In genomic region chr13:25648996-25649633, GRCh38 we compare ENCODE assay signal across 23 cellular contexts.
"Had no signal": no experiment of that assay in that cellular context is flagged by ENCODE, and none has a peak within 500 bp of the region (broad histone marks: within the 10 kb centered on the region; RNA-seq: fewer than 3 reads in every experiment).

No MANE protein-coding gene starts in this region.

- H3K9me3 ChIP-seq: psoas muscle had no signal

- ATAC-seq: activated CD4-positive, alpha-beta T cell treated with anti-CD3 and anti-CD28 coated beads for 36 hours; activated CD8-positive, alpha-beta T cell treated with anti-CD3 and anti-CD28 coated beads for 36 hours; foreskin keratinocyte; left colon; psoas muscle; right cardiac atrium; stimulated activated naive CD8-positive, alpha-beta T cell treated with anti-CD3 and anti-CD28 coated beads, Interleukin-15, amount 100 ng/mL, for 72 hours; WTC11 had no signal

- H3K4me3 Mint-ChIP-seq: activated CD4-positive, alpha-beta T cell treated with anti-CD3 and anti-CD28 coated beads for 36 hours; activated CD8-positive, alpha-beta T cell treated with anti-CD3 and anti-CD28 coated beads for 36 hours; activated naive CD4-positive, alpha-beta T cell treated with anti-CD3 and anti-CD28 coated beads for 36 hours; activated T-cell treated with anti-CD3 and anti-CD28 coated beads, Interleukin-2, amount 50 U/mL, for 24 hours; nephron; stimulated activated naive CD8-positive, alpha-beta T cell treated with anti-CD3 and anti-CD28 coated beads, Interleukin-15, amount 100 ng/mL, for 72 hours; WTC11 had no signal

- H3K4me1 Mint-ChIP-seq: activated CD4-positive, alpha-beta T cell treated with anti-CD3 and anti-CD28 coated beads for 36 hours; nephron; stimulated activated naive CD8-positive, alpha-beta T cell treated with anti-CD3 and anti-CD28 coated beads, Interleukin-15, amount 100 ng/mL, for 72 hours had no signal

- H3K36me3 ChIP-seq: brain microvascular endothelial cell, lower lobe of right lung, upper lobe of left lung had no signal

- DNase-seq: activated CD4-positive, alpha-beta T cell treated with anti-CD3 and anti-CD28 coated beads for 36 hours; activated CD8-positive, alpha-beta T cell treated with anti-CD3 and anti-CD28 coated beads for 36 hours; activated naive CD4-positive, alpha-beta T cell treated with anti-CD3 and anti-CD28 coated beads for 36 hours; activated T-cell treated with anti-CD3 and anti-CD28 coated beads, Interleukin-2, amount 50 U/mL, for 24 hours; aorta; brain microvascular endothelial cell; central memory CD4-positive, alpha-beta T cell; dorsolateral prefrontal cortex; foreskin keratinocyte; glutamatergic neuron; hippocampal formation; left colon; lower lobe of right lung; psoas muscle; right cardiac atrium; small intestine; stimulated activated CD4-positive, alpha-beta T cell treated with anti-CD3 and anti-CD28 coated beads, Interleukin-15, amount 100 ng/mL, for 24 hours; stimulated activated CD4-positive, alpha-beta T cell treated with anti-CD3 and anti-CD28 coated beads, Interleukin-2, amount 100 ng/mL, for 48 hours; stimulated activated naive CD8-positive, alpha-beta T cell treated with anti-CD3 and anti-CD28 coated beads, Interleukin-15, amount 100 ng/mL, for 72 hours had no signal

- H3K27me3 ChIP-seq: brain microvascular endothelial cell, dorsolateral prefrontal cortex, upper lobe of left lung had no signal

- H3K27ac Mint-ChIP-seq: activated CD4-positive, alpha-beta T cell treated with anti-CD3 and anti-CD28 coated beads for 36 hours; activated CD8-positive, alpha-beta T cell treated with anti-CD3 and anti-CD28 coated beads for 36 hours; activated naive CD4-positive, alpha-beta T cell treated with anti-CD3 and anti-CD28 coated beads for 36 hours; activated T-cell treated with anti-CD3 and anti-CD28 coated beads, Interleukin-2, amount 50 U/mL, for 24 hours; nephron; WTC11 had no signal

- H3K27ac ChIP-seq: brain microvascular endothelial cell, dorsolateral prefrontal cortex, epithelial cell of prostate, foreskin keratinocyte, lower lobe of right lung, psoas muscle, upper lobe of left lung had no signal

- H3K4me1 ChIP-seq: foreskin keratinocyte, lower lobe of right lung, psoas muscle, upper lobe of left lung had no signal

- H3K4me3 ChIP-seq: dorsolateral prefrontal cortex, lower lobe of right lung, psoas muscle, upper lobe of left lung had no signal
